Comparison of ENCODE assay signal across 21 cellular contexts in the genomic region with DNA sequence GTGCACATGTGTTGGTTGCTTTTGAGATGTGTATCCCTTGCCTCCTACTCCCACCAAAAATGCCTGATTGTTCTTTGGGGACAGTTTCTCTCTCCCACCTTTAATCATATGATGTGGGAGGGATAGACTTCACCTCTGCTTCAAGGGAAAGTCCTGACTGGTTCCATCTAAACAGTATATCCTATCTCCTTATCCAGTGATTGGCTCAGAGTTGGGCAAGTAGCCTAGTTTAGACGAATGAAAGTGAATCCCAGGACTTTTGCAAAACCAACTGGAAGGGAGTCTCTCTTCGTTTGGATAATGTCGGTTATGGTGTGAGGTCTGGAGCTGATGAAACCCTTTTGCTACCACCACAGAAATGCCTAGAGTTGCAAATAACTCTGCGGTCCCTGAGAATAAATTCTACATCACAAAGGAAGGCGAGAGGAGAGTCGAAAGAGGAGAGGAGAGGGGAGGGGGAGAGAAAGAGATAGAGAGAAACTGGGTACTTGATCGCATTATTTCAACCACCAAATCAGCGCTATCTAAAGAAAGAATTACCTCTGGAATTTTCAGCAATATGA.
"Had no signal": no experiment of that assay in that cellular context is flagged by ENCODE, and none has a peak within 500 bp of the region (broad histone marks: within the 10 kb centered on the region; RNA-seq: fewer than 3 reads in every experiment).

No MANE protein-coding gene starts in this region.

- H3K27ac ChIP-seq: epithelial cell of prostate, esophagus squamous epithelium, gastroesophageal sphincter, left ventricle myocardium inferior, lower lobe of right lung, sigmoid colon, skin epidermis had no signal

- H3K36me3 ChIP-seq: esophagus squamous epithelium, gastroesophageal sphincter, left ventricle myocardium inferior, lower lobe of right lung, sigmoid colon had no signal

- H3K4me3 Mint-ChIP-seq: central memory CD8-positive, alpha-beta T cell; dendritic cell treated with granulocyte-macrophage colony-stimulating factor and Interleukin-4, amounts not matched to agents 40 ng/mL and 50 ng/mL, for 4 days; effector memory CD8-positive, alpha-beta T cell; memory B cell; natural killer cell treated with Interleukin-12 subunit alpha and Interleukin-12 subunit beta and Interleukin-15 and Interleukin-18, amount 100 ng/mL, for 72 hours had no signal

- H3K4me3 ChIP-seq: esophagus squamous epithelium, gastroesophageal sphincter, left ventricle myocardium inferior, lower lobe of right lung, sigmoid colon, skin epidermis had no signal

- H3K9me3 Mint-ChIP-seq: dendritic cell treated with granulocyte-macrophage colony-stimulating factor and Interleukin-4, amounts not matched to agents 40 ng/mL and 50 ng/mL, for 4 days had no signal

- H3K27me3 ChIP-seq: sigmoid colon had no signal

- FAIRE-seq: urothelium cell line had no signal

- H3K27me3 Mint-ChIP-seq: central memory CD8-positive, alpha-beta T cell; dendritic cell treated with granulocyte-macrophage colony-stimulating factor and Interleukin-4, amounts not matched to agents 40 ng/mL and 50 ng/mL, for 4 days; effector memory CD8-positive, alpha-beta T cell; memory B cell; natural killer cell treated with Interleukin-12 subunit alpha and Interleukin-12 subunit beta and Interleukin-15 and Interleukin-18, amount 100 ng/mL, for 72 hours had no signal

- H3K9me3 ChIP-seq: esophagus squamous epithelium, gastroesophageal sphincter, left ventricle myocardium inferior, lower lobe of right lung, sigmoid colon had no signal

- H3K4me1 Mint-ChIP-seq: central memory CD8-positive, alpha-beta T cell; memory B cell had no signal

- H3K4me1 ChIP-seq: esophagus squamous epithelium, gastroesophageal sphincter, left ventricle myocardium inferior, lower lobe of right lung, sigmoid colon had no signal

- H3K36me3 Mint-ChIP-seq: memory B cell; natural killer cell treated with Interleukin-12 subunit alpha and Interleukin-12 subunit beta and Interleukin-15 and Interleukin-18, amount 100 ng/mL, for 72 hours had no signal

- H3K27ac Mint-ChIP-seq: dendritic cell treated with granulocyte-macrophage colony-stimulating factor and Interleukin-4, amounts not matched to agents 40 ng/mL and 50 ng/mL, for 4 days; effector memory CD8-positive, alpha-beta T cell; memory B cell; natural killer cell treated with Interleukin-12 subunit alpha and Interleukin-12 subunit beta and Interleukin-15 and Interleukin-18, amount 100 ng/mL, for 72 hours had no signal

- DNase-seq: effector memory CD8-positive, alpha-beta T cell; esophagus squamous epithelium; foreskin fibroblast; kidney; left cardiac atrium; left ventricle myocardium inferior; lower lobe of right lung; midbrain; posterior cingulate gyrus; sigmoid colon; stimulated activated CD4-positive, alpha-beta T cell treated with anti-CD3 and anti-CD28 coated beads, Interleukin-2, amount 100 ng/mL, for 24 hours; stimulated activated naive CD4-positive, alpha-beta T cell treated with Interleukin-2 at 50 U/mL for 16 hours; trophoblast cell had no signal
